Comparison of ENCODE assay signal across 10 cellular contexts in the genomic region with DNA sequence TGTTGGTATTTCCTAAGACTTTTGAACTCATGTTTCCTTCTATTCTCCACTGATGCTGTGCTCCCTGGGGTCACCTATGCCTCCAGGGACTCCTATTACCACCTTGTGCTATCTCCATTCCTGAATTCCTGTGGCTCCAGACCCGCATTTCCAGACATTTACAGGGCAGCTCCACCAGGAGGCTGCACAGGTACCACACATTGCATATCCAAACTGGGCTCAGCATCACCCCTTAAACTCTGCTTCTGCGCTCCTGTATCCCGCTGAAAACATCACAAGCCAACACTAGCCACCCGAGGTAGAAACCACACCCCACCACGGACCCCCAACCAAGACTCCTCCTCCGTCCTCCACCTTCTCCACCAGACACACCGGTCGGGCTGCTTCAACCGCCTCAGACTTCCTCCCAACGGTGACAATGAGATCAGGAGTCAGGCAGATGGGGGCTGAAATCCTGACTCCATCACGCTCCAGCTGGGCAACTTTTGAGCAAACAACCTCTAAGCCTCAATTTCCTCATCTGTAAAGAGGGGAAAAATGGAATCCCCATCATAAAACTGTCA. TPM values are rescaled to one million over a fixed set of nuclear protein-coding genes. Genes with fewer than 3 reads are reported as not detected.
DNase-seq lines count a peak whose midpoint lies in the region; ATAC-seq and TF ChIP-seq lines count a peak whose summit lies in the region.
"Had no signal": no experiment of that assay in that cellular context is flagged by ENCODE, and none has a peak within 500 bp of the region (broad histone marks: within the 10 kb centered on the region; RNA-seq: fewer than 3 reads in every experiment).

No MANE protein-coding gene starts in this region.

- H3K9me3 Mint-ChIP-seq in natural killer cell treated with Interleukin-12 subunit alpha and Interleukin-12 subunit beta and Interleukin-15 and Interleukin-18, amount 100 ng/mL, for 72 hours, result no peaks in the 10 kb centered on the region

- no peaks in the 10 kb centered on the region for H3K27me3 ChIP-seq in HL-60 (ENCODE audit: insufficient read depth, poor library complexity, severe bottlenecking)

- H3K27ac Mint-ChIP-seq in natural killer cell treated with Interleukin-12 subunit alpha and Interleukin-12 subunit beta and Interleukin-15 and Interleukin-18, amount 100 ng/mL, for 72 hours, result peak overlapping the region; percentile 89 to 94

- TF ChIP-seq CTCF in HL-60 (IDR thresholded peaks at IDR 0.05; ENCODE audit: insufficient read depth, low read length), result no peak

- DNase-seq in DMS53 (lab: John Stamatoyannopoulos, UW) (peak; percentile 26), DMS53 treated with DMSO at 0.1 percent for 48 hours (lab: John Stamatoyannopoulos, UW; ENCODE audit: unreplicated experiment) (no peak), HL-60 (ENCODE audit: low read depth in 1 of 2, low spot score in 1 of 2) (no peak), T47D (ENCODE audit: low read depth in 1 of 2, low spot score in 1 of 2) (peak; percentile 84 to 85), NCI-H146 treated with DMSO at 0.1 percent for 48 hours (lab: John Stamatoyannopoulos, UW; ENCODE audit: unreplicated experiment) (no peak), head of caudate nucleus (no peak)
- peak; percentile 46 for DNase-seq in natural killer cell treated with Interleukin-12 subunit alpha and Interleukin-12 subunit beta and Interleukin-15 and Interleukin-18, amount 100 ng/mL, for 72 hours (ENCODE audit: low spot score)
- DNase-seq in stimulated activated CD4-positive, alpha-beta T cell treated with anti-CD3 and anti-CD28 coated beads, Interleukin-15, amount 100 ng/mL, for 24 hours, result no peak
- DNase-seq: NCI-H1417 had no signal

- ATAC-seq in natural killer cell treated with Interleukin-12 subunit alpha and Interleukin-12 subunit beta and Interleukin-15 and Interleukin-18, amount 100 ng/mL, for 72 hours, result no peak

- H3K4me1 Mint-ChIP-seq in natural killer cell treated with Interleukin-12 subunit alpha and Interleukin-12 subunit beta and Interleukin-15 and Interleukin-18, amount 100 ng/mL, for 72 hours (ENCODE audit: low read depth in 2 of 2), result peaks cover 46 to 57% of the 10 kb centered on the region in 2 donors

- no peak overlapping the region for H3K4me3 ChIP-seq in HL-60 (replicated peaks; ENCODE audit: insufficient read depth, low read length)
- H3K4me3 ChIP-seq: prostate gland had no signal

- no peaks in the 10 kb centered on the region for H3K27me3 Mint-ChIP-seq in natural killer cell treated with Interleukin-12 subunit alpha and Interleukin-12 subunit beta and Interleukin-15 and Interleukin-18, amount 100 ng/mL, for 72 hours

- intact Hi-C loops in head of caudate nucleus (cut with DNase I), result no loop called here

- peak overlapping the region; percentile 57 for H3K27ac ChIP-seq in HL-60 (replicated peaks)

- in situ Hi-C loops in T47D (cut with HindIII; ENCODE audit: low pct_unique_long_range_greater_than_20kb, low sequenced_read_pairs), result no loop called here

- no peaks in the 10 kb centered on the region for H3K36me3 Mint-ChIP-seq in natural killer cell treated with Interleukin-12 subunit alpha and Interleukin-12 subunit beta and Interleukin-15 and Interleukin-18, amount 100 ng/mL, for 72 hours

- no peak overlapping the region for H3K4me3 Mint-ChIP-seq in natural killer cell treated with Interleukin-12 subunit alpha and Interleukin-12 subunit beta and Interleukin-15 and Interleukin-18, amount 100 ng/mL, for 72 hours

RNA-seq across cellular contexts. Expression of gene TNK2, which starts 10.4 kb away (rescaled TPM):
- 100 to 1,000 TPM in 1 of 2 donors, 10 to 100 TPM in 1; 63.5 to 116 TPM for total RNA-seq in natural killer cell treated with Interleukin-12 subunit alpha and Interleukin-12 subunit beta and Interleukin-15 and Interleukin-18, amount 100 ng/mL, for 72 hours

Comparison
In these comparisons a context has a peak if more than half of its experiments do, and no peak if none do; other contexts are left out.
1. DNase-seq: peak in DMS53 (single experiment), T47D (2 of 2) and natural killer cell treated with Interleukin-12 subunit alpha and Interleukin-12 subunit beta and Interleukin-15 and Interleukin-18, amount 100 ng/mL, for 72 hours (single experiment); none in DMS53 treated with DMSO at 0.1 percent for 48 hours (single experiment), HL-60 (0 of 2), stimulated activated CD4-positive, alpha-beta T cell treated with anti-CD3 and anti-CD28 coated beads, Interleukin-15, amount 100 ng/mL, for 24 hours (single experiment), NCI-H146 treated with DMSO at 0.1 percent for 48 hours (single experiment) and head of caudate nucleus (0 of 42).